In genomic region chr18:66079401-66079800, GRCh38 we compare ENCODE assay signal across 1 cellular context.
TF ChIP-seq lines count a peak whose summit lies in the region.

No MANE protein-coding gene starts in this region.

TF ChIP-seq in GM23338, 12 proteins besides CTCF, POLR2A, EP300 and RAD21 (continued from another document):
- no peak for TF ChIP-seq ZNF462 (CRISPR knock-in tag; IDR thresholded peaks at IDR 0.05)
- TF ChIP-seq CREB1 (CRISPR knock-in tag; IDR thresholded peaks at IDR 0.05; ENCODE audit: low read depth) = no peak
- TF ChIP-seq JUNB (IDR thresholded peaks at IDR 0.05; ENCODE audit: unreplicated experiment) = no peak
- TF ChIP-seq NANOG (IDR thresholded peaks at IDR 0.05; ENCODE audit: borderline replicate concordance) = no peak
